Comparison of ENCODE assay signal across 6 cellular contexts in genomic region chr19:49473501-49473867, GRCh38. TPM values are rescaled to one million over a fixed set of nuclear protein-coding genes. Genes with fewer than 3 reads are reported as not detected.
DNase-seq lines count a peak whose midpoint lies in the region; ATAC-seq, FAIRE-seq and TF ChIP-seq lines count a peak whose summit lies in the region.
"Not testable (repeated sequence)": the region's sequence is repeated elsewhere in the genome, so short reads cannot be mapped to it uniquely, and the experiment has no call there.

No MANE protein-coding gene starts in this region.

- H3K4me2 ChIP-seq in A549 (peak overlapping the region; percentile 92), IMR-90 (ENCODE audit: low read depth, low read length) (peak overlapping the region; percentile 92)

- DNase-seq in A549 (ENCODE audit: low read depth in 1 of 2, low spot score in 1 of 2); IMR-90; activated CD4-positive, alpha-beta memory T cell treated with anti-CD3 and anti-CD28 coated beads for 36 hours; chondrocyte (ENCODE audit: low spot score); sigmoid colon: not testable (repeated sequence)

- H3K23ac ChIP-seq in IMR-90 (ENCODE audit: low read depth, low read length): not testable (repeated sequence)

- H4K5ac ChIP-seq in IMR-90 (ENCODE audit: low read depth, low read length): peak overlapping the region; percentile 27; the same call in 1 of the 2 replicates

- 0 out of 2 replicates have a peak overlapping the region, but pooled peaks have one; percentile 58 for H3K4ac ChIP-seq in IMR-90 (ENCODE audit: low read depth, low read length)

- H3K36me3 Mint-ChIP-seq in activated CD4-positive, alpha-beta memory T cell treated with anti-CD3 and anti-CD28 coated beads for 36 hours: peaks cover 14% of the 10 kb centered on the region
- H3K36me3 Mint-ChIP-seq in chondrocyte (ENCODE audit: low read depth): not testable (repeated sequence)

- peak overlapping the region; percentile 96 for H2AFZ ChIP-seq in IMR-90 (replicated peaks; ENCODE audit: low read length, poor library complexity)

- FAIRE-seq in A549 (lab: Jason Lieb, UNC): not testable (repeated sequence)

- H3K4me1 ChIP-seq in A549: peaks cover 24% of the 10 kb centered on the region
- peaks cover 12% of the 10 kb centered on the region; the same call in 1 of the 2 replicates for H3K4me1 ChIP-seq in IMR-90 (ENCODE audit: control insufficient read depth, insufficient read depth, low read length)
- H3K4me1 ChIP-seq in sigmoid colon: peaks cover 0 to 25% (median 12%) of the 10 kb centered on the region in 4 donors

- peaks cover 56% of the 10 kb centered on the region for H3K4me1 Mint-ChIP-seq in activated CD4-positive, alpha-beta memory T cell treated with anti-CD3 and anti-CD28 coated beads for 36 hours (ENCODE audit: low read depth)
- H3K4me1 Mint-ChIP-seq in chondrocyte (ENCODE audit: low read depth): peaks cover 13% of the 10 kb centered on the region

- not testable (repeated sequence) for H3K56ac ChIP-seq in IMR-90 (ENCODE audit: extremely low read depth, insufficient read depth, low read length)

- H3K79me1 ChIP-seq in IMR-90 (ENCODE audit: low read depth in 1 of 2, low read length in 2 of 2): not testable (repeated sequence)

- H3K27me3 Mint-ChIP-seq in activated CD4-positive, alpha-beta memory T cell treated with anti-CD3 and anti-CD28 coated beads for 36 hours; chondrocyte (ENCODE audit: low read depth): not testable (repeated sequence)

- not testable (repeated sequence) for H3K27me3 ChIP-seq in IMR-90 (ENCODE audit: control insufficient read depth, insufficient read depth, low read length); layer of hippocampus (ENCODE audit: control insufficient read depth, insufficient read depth, low read length); sigmoid colon

- BruUV-seq in IMR-90 (replicated peaks; lab: Mats Ljungman, UMichigan): not testable (repeated sequence)

- 75% methylated on average over 9 of the region's 9 CpGs for WGBS in A549 (ENCODE audit: missing lambda C conversion rate)
- 96% methylated on average over 3 of the region's 9 CpGs; no CpG with 5 or more reads in 1 of the 2 experiments for WGBS in IMR-90 (ENCODE audit: extremely low coverage in 2 of 2, insufficient read length in 1 of 2), 2 experiments
- WGBS in sigmoid colon, 2 donors: 63 to 73% methylated on average over 9 of the region's 9 CpGs

- H2BK5ac ChIP-seq in IMR-90 (ENCODE audit: low read depth, low read length, poor library complexity, severe bottlenecking): not testable (repeated sequence)

- not testable (repeated sequence) for TF ChIP-seq CTCF in A549 (IDR thresholded peaks at IDR 0.05); IMR-90 (conservative IDR thresholded peaks at IDR 0.05; ENCODE audit: low read depth, low read length); chondrocyte (IDR thresholded peaks at IDR 0.05); sigmoid colon (IDR thresholded peaks at IDR 0.05)

- H3K4me3 Mint-ChIP-seq in activated CD4-positive, alpha-beta memory T cell treated with anti-CD3 and anti-CD28 coated beads for 36 hours: peak overlapping the region; percentile 88
- peak overlapping the region; percentile 70 for H3K4me3 Mint-ChIP-seq in chondrocyte (ENCODE audit: unreplicated experiment)

- not testable (repeated sequence) for TF ChIP-seq POLR2A in A549 (IDR thresholded peaks at IDR 0.05; ENCODE audit: low read length); IMR-90 (IDR thresholded peaks at IDR 0.05; ENCODE audit: low read depth, low read length); sigmoid colon (IDR thresholded peaks at IDR 0.05)

- TF ChIP-seq EP300 in A549 (IDR thresholded peaks at IDR 0.05); sigmoid colon (IDR thresholded peaks at IDR 0.05): not testable (repeated sequence)

- peak overlapping the region; percentile 90 for H2AK9ac ChIP-seq in IMR-90 (replicated peaks; ENCODE audit: low read depth, low read length, poor library complexity)

- H3K27ac Mint-ChIP-seq in activated CD4-positive, alpha-beta memory T cell treated with anti-CD3 and anti-CD28 coated beads for 36 hours: peak overlapping the region; percentile 92
- not testable (repeated sequence) for H3K27ac Mint-ChIP-seq in chondrocyte (ENCODE audit: unreplicated experiment)

- intact Hi-C loops in IMR-90 (cut with micrococcal nuclease): not testable (repeated sequence)
- intact Hi-C loops in activated CD4-positive, alpha-beta memory T cell treated with anti-CD3 and anti-CD28 coated beads for 36 hours (cut with micrococcal nuclease): loop anchor here (5.0 to 10.0 kb wide), 3 partner anchors 141 to 249 kb away; no protein-coding TSS in a partner anchor
- intact Hi-C loops in sigmoid colon (cut with DNase I): loop anchor here (10.0 kb wide), 1 partner anchor 839 kb away; the partner anchor contains the start of gene DBP

- POLR2A ChIA-PET in A549 (lab: Yijun Ruan, JAX) (interaction anchor here (0.8 to 1.7 kb wide), 2 partner anchors 20 to 22 kb away, joined by 3 to 8 read pairs; partner anchors contain the start of gene ALDH16A1), IMR-90 (lab: Charles Lee; ENCODE audit: unreplicated experiment) (interaction anchor here (0.6 kb wide), 1 partner anchor 8 kb away, joined by 3 read pairs; no protein-coding TSS in a partner anchor)
- POLR2A ChIA-PET in activated CD4-positive, alpha-beta memory T cell treated with anti-CD3 and anti-CD28 coated beads for 36 hours (lab: Charles Lee): interaction anchor here (1.2 to 6.4 kb wide), 5 partner anchors 14 to 21 kb away, joined by 3 to 52 read pairs (median 4); partner anchors contain the start of genes ALDH16A1, PIH1D1 and RPL13A

- CTCF ChIA-PET in A549 (lab: Yijun Ruan, JAX) (interaction anchor here (0.6 to 5.5 kb wide), 37 partner anchors 9 to 1750 kb away, joined by 3 to 87 read pairs (median 5); partner anchors contain the start of genes ALDH16A1, KASH5, PIH1D1 and PRRG2), IMR-90 (lab: Yijun Ruan, JAX) (interaction anchor here (0.6 to 1.3 kb wide), 5 partner anchors 15 to 375 kb away, joined by 3 to 5 read pairs (median 4); partner anchors contain the start of gene ALDH16A1)
- CTCF ChIA-PET in activated CD4-positive, alpha-beta memory T cell treated with anti-CD3 and anti-CD28 coated beads for 36 hours (lab: Charles Lee): interaction anchor here (0.6 to 3.0 kb wide), 15 partner anchors 9 to 1345 kb away, joined by 3 to 18 read pairs (median 4); partner anchors contain the start of genes ALDH16A1 and PIH1D1

- H3K27ac ChIP-seq in A549 (peak overlapping the region in 1 of 2 experiments; percentile 91; a peak in 3 of 6 replicates), layer of hippocampus (ENCODE audit: low read depth, low read length) (peak overlapping the region; percentile 81), sigmoid colon (peak overlapping the region; percentile 77 to 84 (median 80))
- not testable (repeated sequence) for H3K27ac ChIP-seq in IMR-90 (ENCODE audit: insufficient read depth, low read length)

- H3K9ac ChIP-seq in IMR-90 (ENCODE audit: low read depth, low read length): not testable (repeated sequence)

- in situ Hi-C loops in IMR-90 (cut with MboI; ENCODE audit: low sequenced_read_pairs): not testable (repeated sequence)

- not testable (repeated sequence) for H3K9me3 Mint-ChIP-seq in activated CD4-positive, alpha-beta memory T cell treated with anti-CD3 and anti-CD28 coated beads for 36 hours; chondrocyte (ENCODE audit: low read depth)

- H4K8ac ChIP-seq in IMR-90 (ENCODE audit: low read depth in 2 of 2, low read length in 2 of 2): peak overlapping the region; percentile 82 to 85; a peak in 2 of 4 replicates

- H2BK120ac ChIP-seq in IMR-90 (ENCODE audit: low read depth, low read length): not testable (repeated sequence)

- dilution Hi-C loops in IMR-90 (cut with HindIII; ENCODE audit: low sequenced_read_pairs, unreplicated experiment): not testable (repeated sequence)

- ATAC-seq in A549; IMR-90 (ENCODE audit: low read depth): not testable (repeated sequence)

- H4K91ac ChIP-seq in IMR-90 (ENCODE audit: insufficient read depth, low read depth, low read length): peak overlapping the region; percentile 49

- TF ChIP-seq RAD21 in A549 (conservative IDR thresholded peaks at IDR 0.05 in 1 of 2, IDR thresholded peaks at IDR 0.05 in 1 of 2); IMR-90 (IDR thresholded peaks at IDR 0.05; ENCODE audit: low read length): not testable (repeated sequence)

- not testable (repeated sequence) for H2BK15ac ChIP-seq in IMR-90 (ENCODE audit: low read depth, low read length)

- not testable (repeated sequence) for H2BK20ac ChIP-seq in IMR-90 (ENCODE audit: low read depth, low read length)

- H3K18ac ChIP-seq in IMR-90 (ENCODE audit: low read depth, low read length): not testable (repeated sequence)

- H3K9me1 ChIP-seq in IMR-90 (ENCODE audit: insufficient read depth, low read length): peaks cover 14% of the 10 kb centered on the region; the same call in 1 of the 2 replicates

- not testable (repeated sequence) for H2AK5ac ChIP-seq in IMR-90 (ENCODE audit: low read depth, low read length)

- H3K36me3 ChIP-seq in IMR-90 (ENCODE audit: control insufficient read depth, insufficient read depth, low read length): not testable (repeated sequence)
- H3K36me3 ChIP-seq in sigmoid colon: peaks cover 0 to 13% (median 0%) of the 10 kb centered on the region in 4 donors

- H3K14ac ChIP-seq in IMR-90 (replicated peaks; ENCODE audit: low read depth, low read length): not testable (repeated sequence)

- H3K4me3 ChIP-seq in A549 (peak overlapping the region; percentile 59; the same call in 1 of the 3 replicates), IMR-90 (ENCODE audit: insufficient read depth, low read depth, low read length) (peak overlapping the region; percentile 59; the same call in 1 of the 2 replicates), sigmoid colon (peak overlapping the region; percentile 56 to 83 (median 71))

- not testable (repeated sequence) for H3K9me3 ChIP-seq in A549; IMR-90 (ENCODE audit: control insufficient read depth, insufficient read depth, low read length); sigmoid colon

- H4K20me1 ChIP-seq in IMR-90 (ENCODE audit: insufficient read depth, low read length): not testable (repeated sequence)

RNA-seq across cellular contexts. Expression of gene FLT3LG, which starts 0.5 kb away (rescaled TPM):
- polyA plus RNA-seq in A549 (2011; rRNA removed) (0.42 and 0.58 TPM in 2 replicates), A549 (2017; fragmentation: RNase III; extraction: RNeasy Plus Mini Kit Qiagen cat#74134 plus additional on column Dnase treatment) (0.99 to 1.2 TPM (median 1.0 TPM) in 3 replicates), IMR-90 (2012; rRNA removed) (8.3 and 10.2 TPM in 2 replicates), sigmoid colon (10 to 100 TPM in 2 of 3 donors, 1 to 10 TPM in 1; 2.1 to 18.6 (median 14.9) TPM)
- polyA plus RNA-seq in A549 (2012; cell fraction: cytosol; rRNA removed): 0.75 and 1.4 TPM in 2 replicates
- 1.9 and 2.2 TPM in 2 replicates for polyA plus RNA-seq in A549 (2012; cell fraction: nucleus; rRNA removed)
- polyA minus RNA-seq in A549 (2011; rRNA and poly(A)+ RNA removed): 0.41 and 0.92 TPM in 2 replicates
- total RNA-seq in IMR-90 (2012; rRNA removed) (0.56 and 0.90 TPM in 2 replicates), chondrocyte (1.6 to 3.4 TPM (median 1.9 TPM) in 3 replicates), sigmoid colon (10 to 100 TPM in 1 of 4 donors, 1 to 10 TPM in 3; 4.6 to 11.1 (median 6.1) TPM)
- polyA plus RNA-seq in IMR-90 (2012; cell fraction: cytosol; rRNA removed): 10.8 and 12.0 TPM in 2 replicates
- 11.4 and 22.4 TPM in 2 replicates for polyA plus RNA-seq in IMR-90 (2012; cell fraction: nucleus; rRNA removed; ENCODE audit: low replicate concordance)
- 10 to 100 TPM; 50.1 to 51.0 TPM for total RNA-seq in activated CD4-positive, alpha-beta memory T cell treated with anti-CD3 and anti-CD28 coated beads for 36 hours

RNA-seq across cellular contexts. Expression of gene RPL13A, which starts 13.9 kb away (rescaled TPM):
- polyA plus RNA-seq in A549 (2011; rRNA removed) (5,391 and 5,410 TPM in 2 replicates), A549 (2017; fragmentation: RNase III; extraction: RNeasy Plus Mini Kit Qiagen cat#74134 plus additional on column Dnase treatment) (3,383 to 3,595 TPM (median 3,438 TPM) in 3 replicates), IMR-90 (2012; rRNA removed) (2,069 and 2,840 TPM in 2 replicates), sigmoid colon (1,000 to 10,000 TPM; 4,070 to 6,094 (median 4,207) TPM)
- polyA plus RNA-seq in A549 (2012; cell fraction: cytosol; rRNA removed): 6,169 and 7,252 TPM in 2 replicates
- polyA plus RNA-seq in A549 (2012; cell fraction: nucleus; rRNA removed): 3,653 and 3,684 TPM in 2 replicates
- polyA minus RNA-seq in A549 (2011; rRNA and poly(A)+ RNA removed): 1,893 and 2,022 TPM in 2 replicates
- total RNA-seq in IMR-90 (2012; rRNA removed) (1,477 and 1,924 TPM in 2 replicates), chondrocyte (1,566 to 1,771 TPM (median 1,602 TPM) in 3 replicates), sigmoid colon (1,000 to 10,000 TPM; 2,552 to 5,599 (median 4,191) TPM)
- 3,282 and 4,112 TPM in 2 replicates for polyA plus RNA-seq in IMR-90 (2012; cell fraction: cytosol; rRNA removed)
- polyA plus RNA-seq in IMR-90 (2012; cell fraction: nucleus; rRNA removed; ENCODE audit: low replicate concordance): 1,203 and 1,338 TPM in 2 replicates
- 1,000 to 10,000 TPM; 4,276 to 4,379 TPM for total RNA-seq in activated CD4-positive, alpha-beta memory T cell treated with anti-CD3 and anti-CD28 coated beads for 36 hours

RNA-seq across cellular contexts. Expression of gene ALDH16A1, which starts 20.5 kb away (rescaled TPM):
- polyA plus RNA-seq in A549 (2011; rRNA removed) (9.7 and 10.2 TPM in 2 replicates), A549 (2017; fragmentation: RNase III; extraction: RNeasy Plus Mini Kit Qiagen cat#74134 plus additional on column Dnase treatment) (19.9 to 23.0 TPM (median 23.0 TPM) in 3 replicates), IMR-90 (2012; rRNA removed) (12.1 and 12.9 TPM in 2 replicates), sigmoid colon (10 to 100 TPM; 14.3 to 44.2 (median 18.0) TPM)
- polyA plus RNA-seq in A549 (2012; cell fraction: cytosol; rRNA removed): 29.9 and 37.0 TPM in 2 replicates
- 94.1 and 133 TPM in 2 replicates for polyA plus RNA-seq in A549 (2012; cell fraction: nucleus; rRNA removed)
- polyA minus RNA-seq in A549 (2011; rRNA and poly(A)+ RNA removed): 9.3 and 10.6 TPM in 2 replicates
- total RNA-seq in IMR-90 (2012; rRNA removed) (10.4 and 11.4 TPM in 2 replicates), chondrocyte (23.2 to 34.9 TPM (median 24.5 TPM) in 3 replicates), sigmoid colon (10 to 100 TPM; 14.1 to 25.3 (median 18.1) TPM)
- polyA plus RNA-seq in IMR-90 (2012; cell fraction: cytosol; rRNA removed): 8.5 and 12.7 TPM in 2 replicates
- polyA plus RNA-seq in IMR-90 (2012; cell fraction: nucleus; rRNA removed; ENCODE audit: low replicate concordance): 15.2 and 58.9 TPM in 2 replicates
- total RNA-seq in activated CD4-positive, alpha-beta memory T cell treated with anti-CD3 and anti-CD28 coated beads for 36 hours: 10 to 100 TPM; 43.7 to 44.2 TPM

RNA-seq across cellular contexts. Expression of gene PIH1D1, which starts 21.9 kb away (rescaled TPM):
- polyA plus RNA-seq in A549 (2011; rRNA removed) (74.1 and 89.7 TPM in 2 replicates), A549 (2017; fragmentation: RNase III; extraction: RNeasy Plus Mini Kit Qiagen cat#74134 plus additional on column Dnase treatment) (96.8 to 114 TPM (median 113 TPM) in 3 replicates), IMR-90 (2012; rRNA removed) (76.8 and 77.9 TPM in 2 replicates), sigmoid colon (100 to 1,000 TPM in 1 of 3 donors, 10 to 100 TPM in 2; 63.6 to 105 (median 65.5) TPM)
- polyA plus RNA-seq in A549 (2012; cell fraction: cytosol; rRNA removed): 92.0 and 116 TPM in 2 replicates
- 177 and 228 TPM in 2 replicates for polyA plus RNA-seq in A549 (2012; cell fraction: nucleus; rRNA removed)
- polyA minus RNA-seq in A549 (2011; rRNA and poly(A)+ RNA removed): 58.1 and 66.8 TPM in 2 replicates
- total RNA-seq in IMR-90 (2012; rRNA removed) (122 and 125 TPM in 2 replicates), chondrocyte (52.1 to 60.2 TPM (median 54.6 TPM) in 3 replicates), sigmoid colon (10 to 100 TPM; 62.9 to 99.6 (median 81.4) TPM)
- polyA plus RNA-seq in IMR-90 (2012; cell fraction: cytosol; rRNA removed): 69.5 and 71.7 TPM in 2 replicates
- 123 and 140 TPM in 2 replicates for polyA plus RNA-seq in IMR-90 (2012; cell fraction: nucleus; rRNA removed; ENCODE audit: low replicate concordance)
- 100 to 1,000 TPM; 117 to 129 TPM for total RNA-seq in activated CD4-positive, alpha-beta memory T cell treated with anti-CD3 and anti-CD28 coated beads for 36 hours

RNA-seq across cellular contexts. Expression of gene RPS11, which starts 22.8 kb away (rescaled TPM):
- polyA plus RNA-seq in A549 (2011; rRNA removed) (2,624 and 3,014 TPM in 2 replicates), A549 (2017; fragmentation: RNase III; extraction: RNeasy Plus Mini Kit Qiagen cat#74134 plus additional on column Dnase treatment) (3,721 to 3,877 TPM (median 3,793 TPM) in 3 replicates), IMR-90 (2012; rRNA removed) (5,513 and 6,961 TPM in 2 replicates), sigmoid colon (1,000 to 10,000 TPM; 4,449 to 8,009 (median 5,043) TPM)
- 5,125 and 7,098 TPM in 2 replicates for polyA plus RNA-seq in A549 (2012; cell fraction: cytosol; rRNA removed)
- polyA plus RNA-seq in A549 (2012; cell fraction: nucleus; rRNA removed): 2,789 and 3,629 TPM in 2 replicates
- 1,828 and 2,481 TPM in 2 replicates for polyA minus RNA-seq in A549 (2011; rRNA and poly(A)+ RNA removed)
- total RNA-seq in IMR-90 (2012; rRNA removed) (3,436 and 3,623 TPM in 2 replicates), chondrocyte (1,193 to 1,478 TPM (median 1,199 TPM) in 3 replicates), sigmoid colon (1,000 to 10,000 TPM; 3,843 to 9,166 (median 6,008) TPM)
- 2,872 and 3,119 TPM in 2 replicates for polyA plus RNA-seq in IMR-90 (2012; cell fraction: cytosol; rRNA removed)
- polyA plus RNA-seq in IMR-90 (2012; cell fraction: nucleus; rRNA removed; ENCODE audit: low replicate concordance): 985 and 2,521 TPM in 2 replicates
- 1,000 to 10,000 TPM; 3,093 to 3,130 TPM for total RNA-seq in activated CD4-positive, alpha-beta memory T cell treated with anti-CD3 and anti-CD28 coated beads for 36 hours

Comparison
In these comparisons a context has a peak if more than half of its experiments do, and no peak if none do; other contexts are left out.
1. RNA of gene FLT3LG, which starts 0.5 kb away (total RNA-seq): 50.1 to 51.0 TPM in activated CD4-positive, alpha-beta memory T cell treated with anti-CD3 and anti-CD28 coated beads for 36 hours; 4.6 to 11.1 TPM in sigmoid colon, 1.6 to 3.4 TPM in chondrocyte and 0.56 to 0.90 TPM in IMR-90; every median in the first group is over 4 times any median in the second.
2. Peak in every context shown above with its lines, with median percentiles within 50 percentile points of each other: H3K4me3 ChIP-seq.